In genomic region chr12:57218030-57218853, GRCh38 we compare ENCODE assay signal across 11 cellular contexts. TPM values are rescaled to one million over a fixed set of nuclear protein-coding genes. Genes with fewer than 3 reads are reported as not detected.
DNase-seq lines count a peak whose midpoint lies in the region; ATAC-seq and TF ChIP-seq lines count a peak whose summit lies in the region.
"Had no signal": no experiment of that assay in that cellular context is flagged by ENCODE, and none has a peak within 500 bp of the region (broad histone marks: within the 10 kb centered on the region; RNA-seq: fewer than 3 reads in every experiment).

No MANE protein-coding gene starts in this region.

- POLR2A ChIA-PET in CD4-positive, alpha-beta T cell (lab: Charles Lee) = interaction anchor here (0.8 to 1.9 kb wide), 2 partner anchors 11 to 20 kb away, joined by 5 to 6 read pairs; partner anchors contain the start of gene SHMT2
- POLR2A ChIA-PET in activated B cell treated with CpG ODN at 0.5 μM for 24 hours (lab: Charles Lee) = interaction anchor here (0.6 to 8.9 kb wide), 5 partner anchors 12 to 262 kb away, joined by 3 to 175 read pairs (median 4); partner anchors contain the start of genes ARHGAP9 and SHMT2

- no peaks in the 10 kb centered on the region for H3K9me3 ChIP-seq in CD4-positive, alpha-beta T cell (ENCODE audit: control insufficient read depth, low read length)
- H3K9me3 ChIP-seq: thoracic aorta had no signal

- no peak overlapping the region for H3K27ac ChIP-seq in CD4-positive, alpha-beta T cell (ENCODE audit: low read depth, low read length)
- H3K27ac ChIP-seq: skin epidermis, thoracic aorta had no signal

- no peak for TF ChIP-seq CTCF in CD4-positive, alpha-beta T cell (IDR thresholded peaks at IDR 0.05)
- no peak for TF ChIP-seq CTCF in HFFc6 (IDR thresholded peaks at IDR 0.05)
- no peak for TF ChIP-seq CTCF in activated B cell treated with CpG ODN at 0.5 μM for 24 hours (IDR thresholded peaks at IDR 0.05)

- CTCF ChIA-PET in CD4-positive, alpha-beta T cell (lab: Charles Lee) = interaction anchor here (7.9 kb wide), 1 partner anchor 24 kb away, joined by 225 read pairs; a partner anchor contains a TSS
- CTCF ChIA-PET in activated B cell treated with CpG ODN at 0.5 μM for 24 hours (lab: Charles Lee) = interaction anchor here (8.8 kb wide), 1 partner anchor 18 kb away, joined by 390 read pairs; the partner anchor contains the start of gene SHMT2

- peaks cover 90% of the 10 kb centered on the region for H3K27me3 Mint-ChIP-seq in CD4-positive, alpha-beta T cell
- H3K27me3 Mint-ChIP-seq in HFFc6 (ENCODE audit: insufficient read depth) = peaks cover 51% of the 10 kb centered on the region
- H3K27me3 Mint-ChIP-seq in activated B cell treated with CpG ODN at 0.5 μM for 24 hours = peaks cover 49% of the 10 kb centered on the region
- H3K27me3 Mint-ChIP-seq in naive B cell = peaks cover 52 to 84% (median 78%) of the 10 kb centered on the region in 3 donors

- peaks cover 78% of the 10 kb centered on the region for H3K4me1 Mint-ChIP-seq in CD4-positive, alpha-beta T cell (ENCODE audit: low read depth)
- H3K4me1 Mint-ChIP-seq in HFFc6 (ENCODE audit: low read depth) (peaks cover 43% of the 10 kb centered on the region), activated B cell treated with CpG ODN at 0.5 μM for 24 hours (peaks cover 78% of the 10 kb centered on the region), naive B cell (peaks cover 79 to 88% (median 79%) of the 10 kb centered on the region in 3 donors)

- peaks cover 93% of the 10 kb centered on the region for H3K27me3 ChIP-seq in CD4-positive, alpha-beta T cell (ENCODE audit: control insufficient read depth, insufficient read depth, low read length)

- H3K9me3 Mint-ChIP-seq in CD4-positive, alpha-beta T cell = no peaks in the 10 kb centered on the region
- H3K9me3 Mint-ChIP-seq in HFFc6 (no peaks in the 10 kb centered on the region), activated B cell treated with CpG ODN at 0.5 μM for 24 hours (no peaks in the 10 kb centered on the region), naive B cell (no peaks in the 10 kb centered on the region)

- H3K27ac Mint-ChIP-seq in CD4-positive, alpha-beta T cell = no peak overlapping the region
- H3K27ac Mint-ChIP-seq in HFFc6 (no peak overlapping the region), activated B cell treated with CpG ODN at 0.5 μM for 24 hours (peak overlapping the region; percentile 66), naive B cell (peak overlapping the region in 1 of 6 donors; percentile 75)
- H3K27ac Mint-ChIP-seq: activated CD8-positive, alpha-beta memory T cell treated with anti-CD3 and anti-CD28 coated beads, Interleukin-2, amount 10 ng/mL, durations not matched to agents 7 days and 5 days had no signal

- no peak for ATAC-seq in CD4-positive, alpha-beta T cell (ENCODE audit: poor library complexity)
- ATAC-seq in activated B cell treated with CpG ODN at 0.5 μM for 24 hours (ENCODE audit: low read depth) (no peak), naive B cell (ENCODE audit: low read depth in 2 of 2) (no peak)
- ATAC-seq: activated CD8-positive, alpha-beta memory T cell treated with anti-CD3 and anti-CD28 coated beads, Interleukin-2, amount 10 ng/mL, durations not matched to agents 7 days and 5 days had no signal

- intact Hi-C loops in CD4-positive, alpha-beta T cell (cut with DNase I, micrococcal nuclease) = no loop called here
- intact Hi-C loops in activated B cell treated with CpG ODN at 0.5 μM for 24 hours (cut with micrococcal nuclease) = no loop called here

- no peak for DNase-seq in CD4-positive, alpha-beta T cell
- DNase-seq in HFFc6 = peak; percentile 35
- no peak for DNase-seq in activated B cell treated with CpG ODN at 0.5 μM for 24 hours
- no peak for DNase-seq in naive B cell
- DNase-seq in NCI-H2171 treated with DMSO at 0.1 percent for 48 hours (lab: John Stamatoyannopoulos, UW) = no peak
- no peak for DNase-seq in activated CD4-positive, CD25-positive, alpha-beta regulatory T cell treated with anti-CD3 and anti-CD28 coated beads, Interleukin-2, amount 50 U/mL, for 72 hours
- DNase-seq in NCI-H748 treated with DMSO at 0.1 percent for 48 hours (lab: John Stamatoyannopoulos, UW) = no peak
- no peak for DNase-seq in stimulated activated naive CD4-positive, alpha-beta T cell (lab: John Stamatoyannopoulos, UW)
- DNase-seq: activated CD8-positive, alpha-beta memory T cell treated with anti-CD3 and anti-CD28 coated beads, Interleukin-2, amount 10 ng/mL, durations not matched to agents 7 days and 5 days had no signal

- H3K36me3 Mint-ChIP-seq in CD4-positive, alpha-beta T cell (ENCODE audit: low read depth) = no peaks in the 10 kb centered on the region
- 0 out of 2 replicates have a peak, but pooled peaks cover 9% of the 10 kb centered on the region for H3K36me3 Mint-ChIP-seq in HFFc6 (ENCODE audit: low read depth)
- H3K36me3 Mint-ChIP-seq in activated B cell treated with CpG ODN at 0.5 μM for 24 hours (ENCODE audit: low read depth) = no peaks in the 10 kb centered on the region
- H3K36me3 Mint-ChIP-seq in naive B cell = peaks cover 0 to 17% of the 10 kb centered on the region in 2 donors
- H3K36me3 Mint-ChIP-seq: activated CD8-positive, alpha-beta memory T cell treated with anti-CD3 and anti-CD28 coated beads, Interleukin-2, amount 10 ng/mL, durations not matched to agents 7 days and 5 days had no signal

- peak overlapping the region; percentile 43 for H3K4me3 Mint-ChIP-seq in CD4-positive, alpha-beta T cell
- H3K4me3 Mint-ChIP-seq in HFFc6 = peak overlapping the region; percentile 79; the same call in 1 of the 2 replicates
- H3K4me3 Mint-ChIP-seq in activated B cell treated with CpG ODN at 0.5 μM for 24 hours = peak overlapping the region; percentile 86
- peak overlapping the region in 7 of 8 donors; percentile 54 to 94 (median 82) for H3K4me3 Mint-ChIP-seq in naive B cell

RNA-seq across cellular contexts. Expression of gene NXPH4, which starts 1.6 kb away (rescaled TPM):
- total RNA-seq in CD4-positive, alpha-beta T cell = not detected
- 1 to 10 TPM; 2.9 to 8.2 (median 3.9) TPM for total RNA-seq in HFFc6 (2021; fragmentation: NEBNext Ultra II Directional; extraction: Animal tissue kit (Norgen Biotek cat#: 25700))
- 3.4 and 3.5 TPM in 2 replicates for total RNA-seq in activated B cell treated with CpG ODN at 0.5 μM for 24 hours
- 1 to 10 TPM; 1.2 to 4.9 (median 2.8) TPM for polyA plus RNA-seq in naive B cell (ENCODE audit: low read depth in 6 of 6)

RNA-seq across cellular contexts. Expression of gene SHMT2, which starts 11.3 kb away (rescaled TPM):
- total RNA-seq in CD4-positive, alpha-beta T cell = 10 to 100 TPM; 21.3 to 22.2 TPM
- total RNA-seq in HFFc6 (2021; fragmentation: NEBNext Ultra II Directional; extraction: Animal tissue kit (Norgen Biotek cat#: 25700)) = 100 to 1,000 TPM; 112 to 127 (median 126) TPM
- total RNA-seq in activated B cell treated with CpG ODN at 0.5 μM for 24 hours = 268 and 270 TPM in 2 replicates
- 100 to 1,000 TPM; 160 to 183 (median 173) TPM for polyA plus RNA-seq in naive B cell (ENCODE audit: low read depth in 6 of 6)

RNA-seq across cellular contexts. Expression of gene STAC3, which starts 32.7 kb away (rescaled TPM):
- total RNA-seq in CD4-positive, alpha-beta T cell = 1 to 10 TPM; 2.0 to 3.0 TPM
- 1 to 10 TPM in 1 of 6 experiments, under 1 TPM in 5; 0.21 to 1.1 (median 0.58) TPM for total RNA-seq in HFFc6 (2021; fragmentation: NEBNext Ultra II Directional; extraction: Animal tissue kit (Norgen Biotek cat#: 25700))
- total RNA-seq in activated B cell treated with CpG ODN at 0.5 μM for 24 hours = 4.6 and 5.5 TPM in 2 replicates
- under 1 TPM in 4 of 6 donors, not detected in 2; 0.32 to 0.43 (median 0.38) TPM for polyA plus RNA-seq in naive B cell (ENCODE audit: low read depth in 6 of 6)

Comparison
In these comparisons a context has a peak if more than half of its experiments do, and no peak if none do; other contexts are left out.
1. RNA of gene SHMT2, which starts 11.3 kb away (total RNA-seq): 268 to 270 TPM in activated B cell treated with CpG ODN at 0.5 μM for 24 hours and 112 to 127 TPM in HFFc6; 21.3 to 22.2 TPM in CD4-positive, alpha-beta T cell; every median in the first group is over 4 times any median in the second.
2. Peak in every context shown above with its lines, with median percentiles within 50 percentile points of each other: H3K4me3 Mint-ChIP-seq.